In genomic region chr9:4857163-4857562, GRCh38 we compare ENCODE assay signal across 1 cellular context.
TF ChIP-seq lines count a peak whose summit lies in the region.

No MANE protein-coding gene starts in this region.

TF ChIP-seq in K562, 482 proteins besides CTCF, POLR2A, EP300 and RAD21 (continued from another document):
- TF ChIP-seq UBTF (IDR thresholded peaks at IDR 0.05; ENCODE audit: borderline replicate concordance in 1 of 2, low read depth in 2 of 2, low read length in 2 of 2) (no peak), EP400 (IDR thresholded peaks at IDR 0.05) (no peak), ZBTB49 (CRISPR knock-in tag; IDR thresholded peaks at IDR 0.05; ENCODE audit: borderline replicate concordance) (no peak), STAT6 (CRISPR knock-in tag; IDR thresholded peaks at IDR 0.05) (no peak), ETS2 (tag; IDR thresholded peaks at IDR 0.05; ENCODE audit: borderline replicate concordance, poor library complexity, severe bottlenecking) (no peak), FOSL1 (tag; conservative IDR thresholded peaks at IDR 0.05) (no peak), CBFA2T3 (IDR thresholded peaks at IDR 0.05) (no peak), C11orf30 (IDR thresholded peaks at IDR 0.05; ENCODE audit: low read depth) (no peak), TBL1XR1 (IDR thresholded peaks at IDR 0.05; ENCODE audit: low read length in 2 of 2) (no peak)
- TF ChIP-seq, protein P1, sequence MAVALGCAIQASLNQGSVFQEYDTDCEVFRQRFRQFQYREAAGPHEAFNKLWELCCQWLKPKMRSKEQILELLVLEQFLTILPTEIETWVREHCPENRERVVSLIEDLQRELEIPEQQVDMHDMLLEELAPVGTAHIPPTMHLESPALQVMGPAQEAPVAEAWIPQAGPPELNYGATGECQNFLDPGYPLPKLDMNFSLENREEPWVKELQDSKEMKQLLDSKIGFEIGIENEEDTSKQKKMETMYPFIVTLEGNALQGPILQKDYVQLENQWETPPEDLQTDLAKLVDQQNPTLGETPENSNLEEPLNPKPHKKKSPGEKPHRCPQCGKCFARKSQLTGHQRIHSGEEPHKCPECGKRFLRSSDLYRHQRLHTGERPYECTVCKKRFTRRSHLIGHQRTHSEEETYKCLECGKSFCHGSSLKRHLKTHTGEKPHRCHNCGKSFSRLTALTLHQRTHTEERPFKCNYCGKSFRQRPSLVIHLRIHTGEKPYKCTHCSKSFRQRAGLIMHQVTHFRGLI (CRISPR knock-in tag; IDR thresholded peaks at IDR 0.05): no peak
- TF ChIP-seq, protein P2, sequence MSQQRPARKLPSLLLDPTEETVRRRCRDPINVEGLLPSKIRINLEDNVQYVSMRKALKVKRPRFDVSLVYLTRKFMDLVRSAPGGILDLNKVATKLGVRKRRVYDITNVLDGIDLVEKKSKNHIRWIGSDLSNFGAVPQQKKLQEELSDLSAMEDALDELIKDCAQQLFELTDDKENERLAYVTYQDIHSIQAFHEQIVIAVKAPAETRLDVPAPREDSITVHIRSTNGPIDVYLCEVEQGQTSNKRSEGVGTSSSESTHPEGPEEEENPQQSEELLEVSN (IDR thresholded peaks at IDR 0.05; ENCODE audit: borderline replicate concordance in 1 of 2, extremely low read depth in 1 of 2, insufficient read depth in 1 of 2, insufficient read length in 1 of 2, low read depth in 1 of 2, low read length in 1 of 2, poor library complexity in 1 of 2, severe bottlenecking in 1 of 2): no peak
